Comparison of ENCODE assay signal across 8 cellular contexts in the genomic region with DNA sequence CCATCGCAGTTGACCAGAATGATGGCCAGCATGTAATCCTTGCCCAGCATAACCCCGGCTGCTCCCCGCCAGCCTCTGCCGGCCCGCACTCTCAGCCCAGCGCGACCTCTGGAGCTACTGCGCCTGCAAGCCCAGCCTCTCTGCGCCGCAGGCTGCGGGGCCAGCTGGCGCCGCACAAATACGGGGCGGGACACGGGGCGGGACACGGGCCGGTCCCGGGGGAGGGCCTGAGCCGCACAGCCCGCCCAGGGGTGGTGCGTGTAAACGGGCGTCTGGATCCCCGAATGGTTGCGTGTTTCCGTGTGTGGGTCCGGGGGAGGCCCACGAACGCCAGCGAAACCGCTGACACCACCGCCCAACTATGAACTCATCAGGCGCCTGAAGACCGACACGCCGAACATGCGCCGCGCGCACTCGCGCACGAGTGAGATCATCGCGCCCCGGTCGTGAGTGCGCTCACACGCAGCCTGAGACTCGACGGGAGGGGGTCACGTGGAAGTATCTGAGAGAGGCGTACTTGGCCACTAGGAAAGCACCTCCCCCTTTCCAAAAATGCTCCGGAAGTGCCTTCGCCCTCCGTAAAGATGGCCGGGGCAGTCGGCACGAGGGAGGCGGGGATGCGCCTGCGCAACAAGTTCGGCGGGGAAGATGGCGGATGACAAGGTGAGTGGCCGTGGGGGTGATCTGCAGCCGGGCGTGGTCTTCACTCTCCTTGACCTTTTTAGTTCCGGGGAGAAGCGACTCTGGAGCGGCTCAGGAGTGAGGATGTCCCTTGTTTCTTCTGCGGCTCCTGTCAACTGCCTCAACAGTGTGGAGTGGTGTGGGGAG. TPM values are rescaled to one million over a fixed set of nuclear protein-coding genes. Genes with fewer than 3 reads are reported as not detected.
A peak's percentile ranks its signal among the peaks of the same experiment; 100 is the strongest.
DNase-seq lines count a peak whose midpoint lies in the region; ATAC-seq and TF ChIP-seq lines count a peak whose summit lies in the region.

A gene with protein sequence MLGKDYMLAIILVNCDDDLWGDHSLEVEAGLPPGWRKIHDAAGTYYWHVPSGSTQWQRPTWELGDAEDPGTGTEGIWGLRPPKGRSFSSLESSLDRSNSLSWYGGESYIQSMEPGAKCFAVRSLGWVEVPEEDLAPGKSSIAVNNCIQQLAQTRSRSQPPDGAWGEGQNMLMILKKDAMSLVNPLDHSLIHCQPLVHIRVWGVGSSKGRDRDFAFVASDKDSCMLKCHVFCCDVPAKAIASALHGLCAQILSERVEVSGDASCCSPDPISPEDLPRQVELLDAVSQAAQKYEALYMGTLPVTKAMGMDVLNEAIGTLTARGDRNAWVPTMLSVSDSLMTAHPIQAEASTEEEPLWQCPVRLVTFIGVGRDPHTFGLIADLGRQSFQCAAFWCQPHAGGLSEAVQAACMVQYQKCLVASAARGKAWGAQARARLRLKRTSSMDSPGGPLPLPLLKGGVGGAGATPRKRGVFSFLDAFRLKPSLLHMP (minus strand): TSS at position 403 of the 828 bp plus-strand sequence. CDS start 353 bp downstream, at position 50.
A gene with protein sequence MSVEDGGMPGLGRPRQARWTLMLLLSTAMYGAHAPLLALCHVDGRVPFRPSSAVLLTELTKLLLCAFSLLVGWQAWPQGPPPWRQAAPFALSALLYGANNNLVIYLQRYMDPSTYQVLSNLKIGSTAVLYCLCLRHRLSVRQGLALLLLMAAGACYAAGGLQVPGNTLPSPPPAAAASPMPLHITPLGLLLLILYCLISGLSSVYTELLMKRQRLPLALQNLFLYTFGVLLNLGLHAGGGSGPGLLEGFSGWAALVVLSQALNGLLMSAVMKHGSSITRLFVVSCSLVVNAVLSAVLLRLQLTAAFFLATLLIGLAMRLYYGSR (plus strand): TSS at position 633 of the 828 bp plus-strand sequence. CDS start 2,342 bp downstream, outside the sequence.

- no peaks in the 10 kb centered on the region for H3K27me3 ChIP-seq in suprapubic skin

- peaks cover 60% of the 10 kb centered on the region for H3K4me1 Mint-ChIP-seq in activated naive CD4-positive, alpha-beta T cell treated with anti-CD3 and anti-CD28 coated beads, Interleukin-2, amount 50 U/mL, for 24 hours

- TF ChIP-seq POLR2A in suprapubic skin (IDR thresholded peaks at IDR 0.05), result peak in 1 of 2 donors; percentile 65

- no peaks in the 10 kb centered on the region for H3K9me3 Mint-ChIP-seq in activated naive CD4-positive, alpha-beta T cell treated with anti-CD3 and anti-CD28 coated beads, Interleukin-2, amount 50 U/mL, for 24 hours

- peaks cover 54% of the 10 kb centered on the region for H3K4me1 ChIP-seq in suprapubic skin

- H3K4me3 Mint-ChIP-seq in activated naive CD4-positive, alpha-beta T cell treated with anti-CD3 and anti-CD28 coated beads, Interleukin-2, amount 50 U/mL, for 24 hours, result peak within 1 kb of the TSS; percentile 92

- peaks cover 42% of the 10 kb centered on the region for H3K36me3 ChIP-seq in suprapubic skin

- H3K9me3 ChIP-seq in suprapubic skin, result no peaks in the 10 kb centered on the region

- peak; percentile 97 for DNase-seq in GM04503 (ENCODE audit: low read depth)
- DNase-seq in NCI-H1092 (lab: John Stamatoyannopoulos, UW), result peak; percentile 90
- DNase-seq in globus pallidus (ENCODE audit: low spot score), result peak; percentile 99
- peak; percentile 87 to 100 (median 98) for DNase-seq in nucleus accumbens (lab: John Stamatoyannopoulos, UW)
- peak; percentile 98 to 99 for DNase-seq in suprapubic skin (ENCODE audit: low spot score in 2 of 2)

- TF ChIP-seq EP300 in suprapubic skin (IDR thresholded peaks at IDR 0.05), result no peak

- H3K27ac ChIP-seq in suprapubic skin, result peak within 1 kb of the TSS; percentile 88

- peak within 1 kb of the TSS; percentile 98 for H3K27ac Mint-ChIP-seq in activated naive CD4-positive, alpha-beta T cell treated with anti-CD3 and anti-CD28 coated beads, Interleukin-2, amount 50 U/mL, for 24 hours

- H3K4me3 ChIP-seq in suprapubic skin, result peak within 1 kb of the TSS; percentile 86

- ATAC-seq in HG02571 (IDR thresholded peaks at IDR 0.05; ENCODE audit: unreplicated experiment), result peak; percentile 87
- peak; percentile 94 for ATAC-seq in SK-N-SH treated with all-trans-retinoic acid at 6 μM for 48 hours

- 0% methylated on average over 16 of the region's 74 CpGs for WGBS in suprapubic skin

- no peak for TF ChIP-seq CTCF in suprapubic skin (IDR thresholded peaks at IDR 0.05)

- peaks cover 18% of the 10 kb centered on the region for H3K36me3 Mint-ChIP-seq in activated naive CD4-positive, alpha-beta T cell treated with anti-CD3 and anti-CD28 coated beads, Interleukin-2, amount 50 U/mL, for 24 hours

- H3K27me3 Mint-ChIP-seq in activated naive CD4-positive, alpha-beta T cell treated with anti-CD3 and anti-CD28 coated beads, Interleukin-2, amount 50 U/mL, for 24 hours, result no peaks in the 10 kb centered on the region

TF ChIP-seq in SK-N-SH treated with all-trans-retinoic acid at 6 μM for 48 hours, 23 proteins besides CTCF, POLR2A, EP300 and RAD21 (continues in another document):
- TF ChIP-seq ISL1 (CRISPR knock-in tag; IDR thresholded peaks at IDR 0.05) (no peak), ARNTL (CRISPR knock-in tag; IDR thresholded peaks at IDR 0.05; ENCODE audit: borderline replicate concordance, low read depth) (no peak), PPARA (CRISPR knock-in tag; IDR thresholded peaks at IDR 0.05; ENCODE audit: borderline replicate concordance) (no peak), ZNF70 (CRISPR knock-in tag; IDR thresholded peaks at IDR 0.05) (no peak), ZC3H10 (CRISPR knock-in tag; IDR thresholded peaks at IDR 0.05) (no peak), RARB (CRISPR knock-in tag; IDR thresholded peaks at IDR 0.05) (no peak), GLIS3 (CRISPR knock-in tag; IDR thresholded peaks at IDR 0.05) (no peak), TCF4 (CRISPR knock-in tag; IDR thresholded peaks at IDR 0.05; ENCODE audit: borderline replicate concordance) (peak; percentile 51; the same call in 1 of the 2 replicates), ZFP3 (CRISPR knock-in tag; IDR thresholded peaks at IDR 0.05) (peak; percentile 83), ZFP30 (CRISPR knock-in tag; IDR thresholded peaks at IDR 0.05) (no peak), OSR1 (CRISPR knock-in tag; IDR thresholded peaks at IDR 0.05) (peak; percentile 25; the same call in 1 of the 2 replicates), BACH2 (CRISPR knock-in tag; IDR thresholded peaks at IDR 0.05; ENCODE audit: borderline replicate concordance) (no peak), ZNF565 (CRISPR knock-in tag; conservative IDR thresholded peaks at IDR 0.05; ENCODE audit: low read depth) (no peak)
- TF ChIP-seq, protein P1, sequence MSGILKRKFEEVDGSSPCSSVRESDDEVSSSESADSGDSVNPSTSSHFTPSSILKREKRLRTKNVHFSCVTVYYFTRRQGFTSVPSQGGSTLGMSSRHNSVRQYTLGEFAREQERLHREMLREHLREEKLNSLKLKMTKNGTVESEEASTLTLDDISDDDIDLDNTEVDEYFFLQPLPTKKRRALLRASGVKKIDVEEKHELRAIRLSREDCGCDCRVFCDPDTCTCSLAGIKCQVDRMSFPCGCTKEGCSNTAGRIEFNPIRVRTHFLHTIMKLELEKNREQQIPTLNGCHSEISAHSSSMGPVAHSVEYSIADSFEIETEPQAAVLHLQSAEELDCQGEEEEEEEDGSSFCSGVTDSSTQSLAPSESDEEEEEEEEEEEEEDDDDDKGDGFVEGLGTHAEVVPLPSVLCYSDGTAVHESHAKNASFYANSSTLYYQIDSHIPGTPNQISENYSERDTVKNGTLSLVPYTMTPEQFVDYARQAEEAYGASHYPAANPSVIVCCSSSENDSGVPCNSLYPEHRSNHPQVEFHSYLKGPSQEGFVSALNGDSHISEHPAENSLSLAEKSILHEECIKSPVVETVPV (CRISPR knock-in tag; IDR thresholded peaks at IDR 0.05), result no peak
- TF ChIP-seq, protein P2, sequence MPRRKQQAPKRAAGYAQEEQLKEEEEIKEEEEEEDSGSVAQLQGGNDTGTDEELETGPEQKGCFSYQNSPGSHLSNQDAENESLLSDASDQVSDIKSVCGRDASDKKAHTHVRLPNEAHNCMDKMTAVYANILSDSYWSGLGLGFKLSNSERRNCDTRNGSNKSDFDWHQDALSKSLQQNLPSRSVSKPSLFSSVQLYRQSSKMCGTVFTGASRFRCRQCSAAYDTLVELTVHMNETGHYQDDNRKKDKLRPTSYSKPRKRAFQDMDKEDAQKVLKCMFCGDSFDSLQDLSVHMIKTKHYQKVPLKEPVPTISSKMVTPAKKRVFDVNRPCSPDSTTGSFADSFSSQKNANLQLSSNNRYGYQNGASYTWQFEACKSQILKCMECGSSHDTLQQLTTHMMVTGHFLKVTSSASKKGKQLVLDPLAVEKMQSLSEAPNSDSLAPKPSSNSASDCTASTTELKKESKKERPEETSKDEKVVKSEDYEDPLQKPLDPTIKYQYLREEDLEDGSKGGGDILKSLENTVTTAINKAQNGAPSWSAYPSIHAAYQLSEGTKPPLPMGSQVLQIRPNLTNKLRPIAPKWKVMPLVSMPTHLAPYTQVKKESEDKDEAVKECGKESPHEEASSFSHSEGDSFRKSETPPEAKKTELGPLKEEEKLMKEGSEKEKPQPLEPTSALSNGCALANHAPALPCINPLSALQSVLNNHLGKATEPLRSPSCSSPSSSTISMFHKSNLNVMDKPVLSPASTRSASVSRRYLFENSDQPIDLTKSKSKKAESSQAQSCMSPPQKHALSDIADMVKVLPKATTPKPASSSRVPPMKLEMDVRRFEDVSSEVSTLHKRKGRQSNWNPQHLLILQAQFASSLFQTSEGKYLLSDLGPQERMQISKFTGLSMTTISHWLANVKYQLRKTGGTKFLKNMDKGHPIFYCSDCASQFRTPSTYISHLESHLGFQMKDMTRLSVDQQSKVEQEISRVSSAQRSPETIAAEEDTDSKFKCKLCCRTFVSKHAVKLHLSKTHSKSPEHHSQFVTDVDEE (CRISPR knock-in tag; IDR thresholded peaks at IDR 0.05), result peak; percentile 97
- TF ChIP-seq, protein P3, sequence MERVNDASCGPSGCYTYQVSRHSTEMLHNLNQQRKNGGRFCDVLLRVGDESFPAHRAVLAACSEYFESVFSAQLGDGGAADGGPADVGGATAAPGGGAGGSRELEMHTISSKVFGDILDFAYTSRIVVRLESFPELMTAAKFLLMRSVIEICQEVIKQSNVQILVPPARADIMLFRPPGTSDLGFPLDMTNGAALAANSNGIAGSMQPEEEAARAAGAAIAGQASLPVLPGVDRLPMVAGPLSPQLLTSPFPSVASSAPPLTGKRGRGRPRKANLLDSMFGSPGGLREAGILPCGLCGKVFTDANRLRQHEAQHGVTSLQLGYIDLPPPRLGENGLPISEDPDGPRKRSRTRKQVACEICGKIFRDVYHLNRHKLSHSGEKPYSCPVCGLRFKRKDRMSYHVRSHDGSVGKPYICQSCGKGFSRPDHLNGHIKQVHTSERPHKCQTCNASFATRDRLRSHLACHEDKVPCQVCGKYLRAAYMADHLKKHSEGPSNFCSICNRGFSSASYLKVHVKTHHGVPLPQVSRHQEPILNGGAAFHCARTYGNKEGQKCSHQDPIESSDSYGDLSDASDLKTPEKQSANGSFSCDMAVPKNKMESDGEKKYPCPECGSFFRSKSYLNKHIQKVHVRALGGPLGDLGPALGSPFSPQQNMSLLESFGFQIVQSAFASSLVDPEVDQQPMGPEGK (CRISPR knock-in tag; IDR thresholded peaks at IDR 0.05; ENCODE audit: borderline replicate concordance), result no peak

RNA-seq across cellular contexts. Expression of the first gene that starts in this region (rescaled TPM):
- total RNA-seq in suprapubic skin, result 10 to 100 TPM; 14.5 to 57.9 (median 27.3) TPM

RNA-seq across cellular contexts. Expression of the second gene that starts in this region (rescaled TPM):
- 10 to 100 TPM; 30.7 to 85.0 (median 63.1) TPM for total RNA-seq in suprapubic skin

Comparison
In these comparisons a context has a peak if more than half of its experiments do, and no peak if none do; other contexts are left out.
1. Peak in every context shown above with its lines: DNase-seq, ATAC-seq, H3K4me3 ChIP-seq and H3K27ac ChIP-seq.